In genomic region chr1:156655151-156655903, GRCh38 we compare ENCODE assay signal across 1 cellular context.
A peak's percentile ranks its signal among the peaks of the same experiment; 100 is the strongest.
TF ChIP-seq lines count a peak whose summit lies in the region.

No MANE protein-coding gene starts in this region.

TF ChIP-seq in GM12878, 131 proteins besides CTCF, POLR2A, EP300 and RAD21:
- no peak for TF ChIP-seq MTA2 (IDR thresholded peaks at IDR 0.05; ENCODE audit: low read depth)
- TF ChIP-seq WRNIP1 (IDR thresholded peaks at IDR 0.05; ENCODE audit: borderline replicate concordance, low read depth, low read length), result no peak
- TF ChIP-seq NFYA (IDR thresholded peaks at IDR 0.05; ENCODE audit: borderline replicate concordance, low read depth, low read length), result no peak
- no peak for TF ChIP-seq NR2C2 (IDR thresholded peaks at IDR 0.05; ENCODE audit: borderline replicate concordance, control insufficient read depth, insufficient read length, low read depth)
- peak; percentile 59; the same call in 1 of the 2 replicates for TF ChIP-seq SPI1 (IDR thresholded peaks at IDR 0.05; ENCODE audit: borderline replicate concordance, insufficient read depth, low read depth, low read length)
